In genomic region chr5:175895701-175896102, GRCh38 we compare ENCODE assay signal across 9 cellular contexts. TPM values are rescaled to one million over a fixed set of nuclear protein-coding genes. Genes with fewer than 3 reads are reported as not detected.
DNase-seq lines count a peak whose midpoint lies in the region; ATAC-seq, FAIRE-seq and TF ChIP-seq lines count a peak whose summit lies in the region.
"Had no signal": no experiment of that assay in that cellular context is flagged by ENCODE, and none has a peak within 500 bp of the region (broad histone marks: within the 10 kb centered on the region; RNA-seq: fewer than 3 reads in every experiment).

No MANE protein-coding gene starts in this region.

- BruUV-seq in A673 (replicated peaks; lab: Mats Ljungman, UMichigan) = no TSS peak

- no peaks in the 10 kb centered on the region for H3K4me1 ChIP-seq in A673 (ENCODE audit: insufficient read depth, low read length, poor library complexity, severe bottlenecking)
- H3K4me1 ChIP-seq: SJSA1 had no signal

- H3K27me3 ChIP-seq in A673 (replicated peaks; ENCODE audit: insufficient read depth, low read depth, low read length, poor library complexity) = no peaks in the 10 kb centered on the region

- FAIRE-seq in HTR-8/SVneo (lab: Jason Lieb, UNC) = no peak

- intact Hi-C loops in A673 (cut with micrococcal nuclease; ENCODE audit: unreplicated experiment) = no loop called here

- H3K27ac ChIP-seq in A673 (ENCODE audit: low read depth, low read length, poor library complexity, severe bottlenecking) = no peak overlapping the region
- H3K27ac ChIP-seq: SJSA1 had no signal

- TF ChIP-seq CTCF in A673 (conservative IDR thresholded peaks at IDR 0.05; ENCODE audit: low read depth, low read length) = no peak

- H3K27me3 Mint-ChIP-seq in T-cell = no peaks in the 10 kb centered on the region
- no peaks in the 10 kb centered on the region for H3K27me3 Mint-ChIP-seq in effector memory CD8-positive, alpha-beta T cell

- H3K4me3 Mint-ChIP-seq in T-cell = peak overlapping the region; percentile 4 to 82 (median 51)
- H3K4me3 Mint-ChIP-seq in effector memory CD8-positive, alpha-beta T cell = peak overlapping the region; percentile 63 to 79

- CTCF ChIA-PET in T-cell (lab: Charles Lee) = interaction anchor here in 1 of 2 donors (0.6 kb wide), 1 partner anchor 24 kb away, joined by 4 read pairs; the partner anchor contains the start of gene CPLX2
- CTCF ChIA-PET in A673 (lab: Charles Lee) = no interaction called here

- H3K4me1 Mint-ChIP-seq in T-cell = peaks cover 31 to 41% (median 34%) of the 10 kb centered on the region in 3 donors
- H3K4me1 Mint-ChIP-seq in effector memory CD8-positive, alpha-beta T cell (ENCODE audit: low read depth in 2 of 2) = peaks cover 5 to 29% of the 10 kb centered on the region in 2 donors

- no peak overlapping the region for H3K4me3 ChIP-seq in A673 (ENCODE audit: low read depth, low read length, poor library complexity, severe bottlenecking)
- H3K4me3 ChIP-seq: SJSA1 had no signal

- H3K9me3 ChIP-seq in A673 (ENCODE audit: low read depth, low read length, poor library complexity, severe bottlenecking) = no peaks in the 10 kb centered on the region
- H3K9me3 ChIP-seq: SJSA1 had no signal

- no peaks in the 10 kb centered on the region for H3K9me3 Mint-ChIP-seq in T-cell
- H3K9me3 Mint-ChIP-seq in effector memory CD8-positive, alpha-beta T cell = no peaks in the 10 kb centered on the region

- H3K36me3 ChIP-seq in A673 (ENCODE audit: insufficient read depth, low read length, poor library complexity, severe bottlenecking) = no peaks in the 10 kb centered on the region
- H3K36me3 ChIP-seq: SJSA1 had no signal

- ATAC-seq in HG03064 (IDR thresholded peaks at IDR 0.05; ENCODE audit: low read depth, unreplicated experiment) = peak; percentile 91
- ATAC-seq in T-cell (replicated peaks in 1 of 4) = peak; percentile 91 to 100 (median 98)
- peak; percentile 99 for ATAC-seq in effector memory CD8-positive, alpha-beta T cell (replicated peaks)
- ATAC-seq in left lobe of liver = no peak

- H3K36me3 Mint-ChIP-seq in T-cell = peaks cover 14% of the 10 kb centered on the region
- no peaks in the 10 kb centered on the region for H3K36me3 Mint-ChIP-seq in effector memory CD8-positive, alpha-beta T cell (ENCODE audit: insufficient read depth)

- POLR2A ChIA-PET in T-cell (lab: Charles Lee) (interaction anchor here in 1 of 2 donors (0.6 kb wide), 1 partner anchor 373 kb away, joined by 3 read pairs; no protein-coding TSS in a partner anchor), A673 (lab: Charles Lee; ENCODE audit: low non-redundant PET) (no interaction called here)

- peak; percentile 34 for TF ChIP-seq POLR2A in GM19099 (IDR thresholded peaks at IDR 0.05; ENCODE audit: extremely low read depth, insufficient read length, low read depth)

- peak overlapping the region; percentile 0 to 23 for H3K27ac Mint-ChIP-seq in T-cell
- peak overlapping the region; percentile 44 to 80 for H3K27ac Mint-ChIP-seq in effector memory CD8-positive, alpha-beta T cell

- DNase-seq in T-cell (peak in 32 of 34 experiments; percentile 4 to 60 (median 36)), left lobe of liver (ENCODE audit: low spot score) (no peak), A673 (ENCODE audit: low spot score) (no peak), HTR-8/SVneo (ENCODE audit: insufficient read length, low spot score) (no peak), anterior cingulate cortex (lab: John Stamatoyannopoulos, UW) (no peak)
- peak; percentile 18 to 44 (median 29) for DNase-seq in effector memory CD8-positive, alpha-beta T cell

RNA-seq across cellular contexts. Expression of gene CPLX2, which starts 24.3 kb away (rescaled TPM):
- total RNA-seq in T-cell (not detected), left lobe of liver (not detected), A673 (2021) (0.15 and 0.19 TPM in 2 replicates)
- total RNA-seq: SJSA1 had no signal

Comparison
In these comparisons a context has a peak if more than half of its experiments do, and no peak if none do; other contexts are left out.
1. DNase-seq: peak in T-cell (32 of 34) and effector memory CD8-positive, alpha-beta T cell (3 of 3); none in left lobe of liver (single experiment), A673 (single experiment), HTR-8/SVneo (single experiment) and anterior cingulate cortex (0 of 58).